In genomic region chr2:113707106-113707505, GRCh38 we compare ENCODE assay signal across 16 cellular contexts. TPM values are rescaled to one million over a fixed set of nuclear protein-coding genes. Genes with fewer than 3 reads are reported as not detected.
DNase-seq lines count a peak whose midpoint lies in the region; TF ChIP-seq lines count a peak whose summit lies in the region.
"Had no signal": no experiment of that assay in that cellular context is flagged by ENCODE, and none has a peak within 500 bp of the region (broad histone marks: within the 10 kb centered on the region; RNA-seq: fewer than 3 reads in every experiment).

No MANE protein-coding gene starts in this region.

- H2AFZ ChIP-seq in Karpas-422 (ENCODE audit: low read length): no peak overlapping the region

- DNase-seq in Karpas-422: no peak
- DNase-seq in SK-N-MC (ENCODE audit: low read depth, low spot score): peak; percentile 44
- peak; percentile 37 for DNase-seq in fibroblast of peridontal ligament (ENCODE audit: extremely low read depth)
- no peak for DNase-seq in midbrain (lab: John Stamatoyannopoulos, UW)
- no peak for DNase-seq in AG08396 (ENCODE audit: low spot score)
- DNase-seq in HEK293T (ENCODE audit: extremely low spot score): no peak
- no peak for DNase-seq in islet precursor cell
- DNase-seq: DMS153, MV-4-11, NCI-H1436, NCI-H2107, NCI-H345, NCI-H774, SHP77 had no signal

- no peaks in the 10 kb centered on the region for H3K9me3 ChIP-seq in Karpas-422 (ENCODE audit: low read length)
- H3K9me3 ChIP-seq in SK-N-MC (ENCODE audit: low read depth, low read length): no peaks in the 10 kb centered on the region
- H3K9me3 ChIP-seq in liver (ENCODE audit: control insufficient read depth in 4 of 4, low read length in 3 of 4): no peaks in the 10 kb centered on the region

- H3K4me1 ChIP-seq in Karpas-422 (ENCODE audit: low read length) (peaks cover 26% of the 10 kb centered on the region), liver (ENCODE audit: control insufficient read depth in 4 of 4, insufficient read depth in 4 of 4, low read length in 3 of 4) (peaks cover 0 to 9% (median 4%) of the 10 kb centered on the region in 4 donors)

- WGBS in liver: 24% methylated on average over 1 of the region's 1 CpG

- H3K9me2 ChIP-seq in Karpas-422 (replicated peaks; ENCODE audit: insufficient read depth, low read length): no peaks in the 10 kb centered on the region

- no peaks in the 10 kb centered on the region for H4K20me1 ChIP-seq in Karpas-422 (ENCODE audit: insufficient read depth, low read depth, low read length)

- H3K27ac ChIP-seq in Karpas-422 (ENCODE audit: low read length): peak overlapping the region; percentile 61
- H3K27ac ChIP-seq in SK-N-MC: no peak overlapping the region; the same call in 1 of the 2 replicates
- no peak overlapping the region for H3K27ac ChIP-seq in liver (ENCODE audit: low read depth in 1 of 2, low read length in 2 of 2)
- H3K27ac ChIP-seq: BLaER1 treated with 17β-estradiol and CSF1 and Interleukin-3, amounts not matched to agents 10 nM and 100 nM had no signal

- POLR2A ChIA-PET in HEK293T (lab: Yijun Ruan, JAX): interaction anchor here (1.4 kb wide), 1 partner anchor 49 kb away, joined by 3 read pairs; the partner anchor contains the start of gene SLC35F5

- H3K9ac ChIP-seq in Karpas-422 (ENCODE audit: low read length) (no peak overlapping the region), SK-N-MC (ENCODE audit: insufficient read length) (no peak overlapping the region), liver (ENCODE audit: low read depth in 1 of 2, low read length in 2 of 2) (no peak overlapping the region)
- H3K9ac ChIP-seq: BLaER1 treated with 17β-estradiol and CSF1 and Interleukin-3, amounts not matched to agents 10 nM and 100 nM had no signal

- H3K4me3 ChIP-seq in Karpas-422 (ENCODE audit: low read length): no peak overlapping the region
- no peak overlapping the region for H3K4me3 ChIP-seq in SK-N-MC
- H3K4me3 ChIP-seq in liver (ENCODE audit: low read depth in 1 of 3, low read length in 3 of 3): no peak overlapping the region
- H3K4me3 ChIP-seq: BLaER1 treated with 17β-estradiol and CSF1 and Interleukin-3, amounts not matched to agents 10 nM and 100 nM had no signal

- H3K36me3 ChIP-seq in Karpas-422 (ENCODE audit: insufficient read depth, low read length) (0 out of 2 replicates have a peak, but pooled peaks cover 5% of the 10 kb centered on the region), SK-N-MC (ENCODE audit: insufficient read depth, low read length) (no peaks in the 10 kb centered on the region), liver (ENCODE audit: control insufficient read depth in 4 of 4, insufficient read depth in 3 of 4, low read depth in 1 of 4, low read length in 3 of 4) (peaks cover 0 to 2% (median under 1%) of the 10 kb centered on the region in 4 donors)

- no peak overlapping the region for H3K4me2 ChIP-seq in Karpas-422 (ENCODE audit: low read depth, low read length, poor library complexity, severe bottlenecking)
- H3K4me2 ChIP-seq: BLaER1 treated with 17β-estradiol and CSF1 and Interleukin-3, amounts not matched to agents 10 nM and 100 nM had no signal

- TF ChIP-seq RAD21 in liver (IDR thresholded peaks at IDR 0.05): no peak

- no peaks in the 10 kb centered on the region for H3K79me2 ChIP-seq in Karpas-422 (ENCODE audit: low read length)

- TF ChIP-seq CTCF in liver (IDR thresholded peaks at IDR 0.05; ENCODE audit: low read depth, low read length, missing input control): no peak

- CTCF ChIA-PET in HEK293T (lab: Yijun Ruan, JAX): interaction anchor here (1.6 kb wide), 1 partner anchor 14 kb away, joined by 10 read pairs; no protein-coding TSS in a partner anchor

- H3K27me3 ChIP-seq in Karpas-422 (ENCODE audit: low read length) (no peaks in the 10 kb centered on the region), liver (ENCODE audit: control insufficient read depth in 4 of 4, insufficient read depth in 4 of 4, low read length in 3 of 4) (no peaks in the 10 kb centered on the region)
- H3K27me3 ChIP-seq: BLaER1 treated with 17β-estradiol and CSF1 and Interleukin-3, amounts not matched to agents 10 nM and 100 nM had no signal

TF ChIP-seq in liver, 16 proteins besides CTCF, POLR2A, EP300 and RAD21 (continues in another document):
- TF ChIP-seq JUND (IDR thresholded peaks at IDR 0.05) (peak in 1 of 2 donors; percentile 47), RXRA (IDR thresholded peaks at IDR 0.05) (peak in 1 of 2 donors; percentile 54), SP1 (IDR thresholded peaks at IDR 0.05) (peak; percentile 11), HNF4A (conservative IDR thresholded peaks at IDR 0.05) (peak in 1 of 2 donors; percentile 46), FOXA1 (IDR thresholded peaks at IDR 0.05) (no peak), EGR1 (IDR thresholded peaks at IDR 0.05; ENCODE audit: low read depth in 2 of 2) (no peak), NR2F2 (IDR thresholded peaks at IDR 0.05) (no peak), REST (IDR thresholded peaks at IDR 0.05) (no peak)

TF ChIP-seq in HEK293T, 16 proteins besides CTCF, POLR2A, EP300 and RAD21:
- no peak for TF ChIP-seq LEF1 (IDR thresholded peaks at IDR 0.05; ENCODE audit: borderline replicate concordance)
- no peak for TF ChIP-seq ARNT (IDR thresholded peaks at IDR 0.05)
- no peak for TF ChIP-seq BHLHE40 (IDR thresholded peaks at IDR 0.05; ENCODE audit: borderline replicate concordance)
- TF ChIP-seq L3MBTL2 (conservative IDR thresholded peaks at IDR 0.05): no peak
- no peak for TF ChIP-seq ELF4 (IDR thresholded peaks at IDR 0.05)
- no peak for TF ChIP-seq ZNF384 (IDR thresholded peaks at IDR 0.05)
- no peak for TF ChIP-seq SUZ12 (IDR thresholded peaks at IDR 0.05)
- no peak for TF ChIP-seq FOXM1 (IDR thresholded peaks at IDR 0.05; ENCODE audit: borderline replicate concordance)
- TF ChIP-seq, protein P1, sequence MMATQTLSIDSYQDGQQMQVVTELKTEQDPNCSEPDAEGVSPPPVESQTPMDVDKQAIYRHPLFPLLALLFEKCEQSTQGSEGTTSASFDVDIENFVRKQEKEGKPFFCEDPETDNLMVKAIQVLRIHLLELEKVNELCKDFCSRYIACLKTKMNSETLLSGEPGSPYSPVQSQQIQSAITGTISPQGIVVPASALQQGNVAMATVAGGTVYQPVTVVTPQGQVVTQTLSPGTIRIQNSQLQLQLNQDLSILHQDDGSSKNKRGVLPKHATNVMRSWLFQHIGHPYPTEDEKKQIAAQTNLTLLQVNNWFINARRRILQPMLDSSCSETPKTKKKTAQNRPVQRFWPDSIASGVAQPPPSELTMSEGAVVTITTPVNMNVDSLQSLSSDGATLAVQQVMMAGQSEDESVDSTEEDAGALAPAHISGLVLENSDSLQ (IDR thresholded peaks at IDR 0.05): no peak
- no peak for TF ChIP-seq NFRKB (IDR thresholded peaks at IDR 0.05)
- no peak for TF ChIP-seq SP1 (IDR thresholded peaks at IDR 0.05)
- TF ChIP-seq TARDBP (IDR thresholded peaks at IDR 0.05): no peak
- no peak for TF ChIP-seq FOXK2 (IDR thresholded peaks at IDR 0.05)
- no peak for TF ChIP-seq FOXA1 (IDR thresholded peaks at IDR 0.05)

RNA-seq across cellular contexts. Expression of gene SLC35F5, which starts 49.3 kb away (rescaled TPM):
- 66.0 and 160 TPM in 2 replicates for total RNA-seq in Karpas-422 (2014; rRNA removed; shearing (Covaris generic); ENCODE audit: low replicate concordance)
- total RNA-seq in liver: 10 to 100 TPM; 70.6 to 70.8 TPM
- 10 to 100 TPM; 15.3 to 18.5 TPM for polyA plus RNA-seq in liver

Comparison
In these comparisons a context has a peak if more than half of its experiments do, and no peak if none do; other contexts are left out.
1. DNase-seq: peak in SK-N-MC (single experiment) and fibroblast of peridontal ligament (single experiment); none in Karpas-422 (single experiment), midbrain (single experiment), AG08396 (single experiment), HEK293T (single experiment) and islet precursor cell (single experiment).